ENCODE assay signal across 14 cellular contexts in genomic region chr1:99647460-99647859, GRCh38. TPM values are rescaled to one million over a fixed set of nuclear protein-coding genes. Genes with fewer than 3 reads are reported as not detected.
DNase-seq lines count a peak whose midpoint lies in the region; TF ChIP-seq lines count a peak whose summit lies in the region.
"Had no signal": no experiment of that assay in that cellular context is flagged by ENCODE, and none has a peak within 500 bp of the region (broad histone marks: within the 10 kb centered on the region; RNA-seq: fewer than 3 reads in every experiment).

No MANE protein-coding gene starts in this region.

- TF ChIP-seq POLR2A in ovary (IDR thresholded peaks at IDR 0.05), result no peak

- no peak for TF ChIP-seq EP300 in ovary (IDR thresholded peaks at IDR 0.05)

- H3K27me3 ChIP-seq in BE2C, result no peaks in the 10 kb centered on the region
- no peaks in the 10 kb centered on the region for H3K27me3 ChIP-seq in left ventricle myocardium inferior (ENCODE audit: low read depth)
- H3K27me3 ChIP-seq in ovary, result no peaks in the 10 kb centered on the region

- peaks cover 16% of the 10 kb centered on the region for H3K27me3 Mint-ChIP-seq in HFFc6 (ENCODE audit: insufficient read depth)

- WGBS in adipose tissue, 3 donors, result 43 to 59% (median 48%) methylated on average over 4 of the region's 4 CpGs
- 27 to 42% (median 32%) methylated on average over 4 of the region's 4 CpGs for WGBS in ovary, 3 donors

- H3K27ac ChIP-seq in adipose tissue (ENCODE audit: low read depth, low read length), result peak overlapping the region; percentile 64
- H3K27ac ChIP-seq in left ventricle myocardium inferior (replicated peaks), result peak overlapping the region; percentile 95
- peak overlapping the region in 1 of 2 donors; percentile 52 for H3K27ac ChIP-seq in ovary

- TF ChIP-seq CTCF in BE2C (IDR thresholded peaks at IDR 0.05; ENCODE audit: low read depth, low read length) (no peak), left ventricle myocardium inferior (IDR thresholded peaks at IDR 0.05; ENCODE audit: borderline replicate concordance) (no peak), ovary (IDR thresholded peaks at IDR 0.05) (no peak), HFFc6 (IDR thresholded peaks at IDR 0.05) (no peak)

- intact Hi-C loops in left ventricle myocardium inferior (cut with micrococcal nuclease), result loop anchor here (10.0 kb wide), 1 partner anchor 113 kb away; no protein-coding TSS in a partner anchor
- intact Hi-C loops in ovary (cut with DNase I), result loop anchor here in 1 of 4 donors (5.0 kb wide), 1 partner anchor 45 kb away; no protein-coding TSS in a partner anchor

- H3K9me3 ChIP-seq in BE2C (no peaks in the 10 kb centered on the region), left ventricle myocardium inferior (replicated peaks) (no peaks in the 10 kb centered on the region), ovary (no peaks in the 10 kb centered on the region)

- peaks cover 5% of the 10 kb centered on the region; the same call in 1 of the 2 replicates for H3K4me1 Mint-ChIP-seq in HFFc6 (ENCODE audit: low read depth)

- H3K4me3 ChIP-seq in BE2C (ENCODE audit: low read depth, low read length) (peak overlapping the region; percentile 71), left ventricle myocardium inferior (peak overlapping the region; percentile 71), ovary (peak overlapping the region; percentile 31)

- H3K4me1 ChIP-seq in BE2C (peaks cover 13% of the 10 kb centered on the region; the same call in 1 of the 2 replicates), left ventricle myocardium inferior (peaks cover 60% of the 10 kb centered on the region), ovary (ENCODE audit: insufficient read depth) (peaks cover 10% of the 10 kb centered on the region)

- H3K4me3 Mint-ChIP-seq in HFFc6, result no peak overlapping the region

- no peaks in the 10 kb centered on the region for H3K36me3 ChIP-seq in BE2C
- H3K36me3 ChIP-seq in left ventricle myocardium inferior, result no peaks in the 10 kb centered on the region
- no peaks in the 10 kb centered on the region for H3K36me3 ChIP-seq in ovary

- no peaks in the 10 kb centered on the region for H3K9me3 Mint-ChIP-seq in HFFc6

- no peak overlapping the region for H3K27ac Mint-ChIP-seq in HFFc6

- H3K36me3 Mint-ChIP-seq in HFFc6 (ENCODE audit: low read depth), result no peaks in the 10 kb centered on the region

- no peak for DNase-seq in BE2C
- DNase-seq in left ventricle myocardium inferior, result no peak
- no peak for DNase-seq in ovary
- no peak for DNase-seq in LoVo (ENCODE audit: low spot score)
- no peak for DNase-seq in H4 (ENCODE audit: low spot score)
- no peak for DNase-seq in HFFc6
- DNase-seq in iPS-NIHi7 (ENCODE audit: extremely low spot score), result no peak
- DNase-seq: activated CD4-positive, alpha-beta T cell treated with anti-CD3 and anti-CD28 coated beads for 48 hours; activated effector memory CD4-positive, alpha-beta T cell treated with Interleukin-2 at 50 U/mL for 16 hours; NCI-H524 treated with DMSO at 0.1 percent for 48 hours; stimulated activated CD4-positive, alpha-beta T cell treated with anti-CD3 and anti-CD28 coated beads, Interleukin-1b, Interleukin-23, amount 100 ng/mL, for 48 hours; stimulated activated naive CD8-positive, alpha-beta T cell treated with anti-CD3 and anti-CD28 coated beads, Interleukin-15, Interleukin-2, amounts not matched to agents 100 U/mL and 50 U/mL, for 24 hours had no signal

RNA-seq across cellular contexts. Expression of gene PALMD, which starts 1.5 kb away (rescaled TPM):
- 1.1 TPM for polyA plus RNA-seq in BE2C (2012; ENCODE audit: insufficient read depth, insufficient read length, low read depth)
- polyA plus RNA-seq in adipose tissue (100 to 1,000 TPM in 1 of 3 donors, 10 to 100 TPM in 1, 1 to 10 TPM in 1; 9.8 to 121 (median 59.2) TPM), ovary (10 to 100 TPM; 20.3 to 38.5 TPM)
- total RNA-seq in left ventricle myocardium inferior (123 TPM), ovary (10 to 100 TPM; 18.0 to 43.7 (median 30.2) TPM)
- total RNA-seq in H4 (2014; rRNA removed; shearing (Covaris generic)), result 0.21 TPM in 1 of 2 replicates, not detected in the other
- total RNA-seq in HFFc6 (2021; fragmentation: NEBNext Ultra II Directional; extraction: Animal tissue kit (Norgen Biotek cat#: 25700)), result not detected
- total RNA-seq: H1 had no signal
- polyA plus RNA-seq: H1 had no signal

Comparison
In these comparisons a context has a peak if more than half of its experiments do, and no peak if none do; other contexts are left out.
1. RNA of gene PALMD, which starts 1.5 kb away (total RNA-seq): 123 TPM in left ventricle myocardium inferior (single experiment) and 18.0 to 43.7 TPM in ovary; 0.21 TPM in H4 and not detected in HFFc6; every median in the first group is over 10 times any median in the second.
2. Peak in every context shown above with its lines, with median percentiles within 50 percentile points of each other: H3K4me3 ChIP-seq.